ENCODE assay signal across 8 cellular contexts in genomic region chr6:28587746-28588075, GRCh38.
DNase-seq lines count a peak whose midpoint lies in the region; ATAC-seq, FAIRE-seq and TF ChIP-seq lines count a peak whose summit lies in the region.

No MANE protein-coding gene starts in this region.

- TF ChIP-seq POLR2A in H54 (IDR thresholded peaks at IDR 0.05; ENCODE audit: low read depth, low read length) = no peak

- ATAC-seq in SK-N-SH treated with all-trans-retinoic acid at 6 μM for 48 hours = peak; percentile 5; the same call in 2 of the 3 replicates
- no peak for ATAC-seq in HG02870 (IDR thresholded peaks at IDR 0.05; ENCODE audit: unreplicated experiment)
- ATAC-seq in HG03095 (IDR thresholded peaks at IDR 0.05; ENCODE audit: unreplicated experiment) = no peak

- DNase-seq in GM12865 (ENCODE audit: low read depth) (no peak), fibroblast of pulmonary artery (ENCODE audit: low read depth) (peak; percentile 10), retinal pigment epithelial cell (ENCODE audit: low read depth) (no peak), foreskin melanocyte (no peak), H54 (ENCODE audit: insufficient read length, low spot score) (no peak)

- no peak for FAIRE-seq in H54 (lab: Jason Lieb, UNC)

- TF ChIP-seq CTCF in GM12865 (IDR thresholded peaks at IDR 0.05; ENCODE audit: insufficient read depth, low read depth, low read length, missing control alignments) = no peak
- TF ChIP-seq CTCF in fibroblast of pulmonary artery (IDR thresholded peaks at IDR 0.05; ENCODE audit: low read length, missing control alignments) = no peak
- TF ChIP-seq CTCF in retinal pigment epithelial cell (conservative IDR thresholded peaks at IDR 0.05; ENCODE audit: low read depth, low read length) = no peak

- H3K4me3 ChIP-seq in GM12865 (ENCODE audit: low read depth, low read length) = peak overlapping the region; percentile 55
- peak overlapping the region; percentile 58 for H3K4me3 ChIP-seq in fibroblast of pulmonary artery (replicated peaks; ENCODE audit: low read depth, low read length)
- peak overlapping the region; percentile 75 for H3K4me3 ChIP-seq in retinal pigment epithelial cell (ENCODE audit: low read length)

TF ChIP-seq in SK-N-SH treated with all-trans-retinoic acid at 6 μM for 48 hours, 23 proteins besides CTCF, POLR2A, EP300 and RAD21:
- TF ChIP-seq PPARA (CRISPR knock-in tag; IDR thresholded peaks at IDR 0.05; ENCODE audit: borderline replicate concordance) = no peak
